In genomic region chr1:116390195-116390594, GRCh38 we compare ENCODE assay signal across 9 cellular contexts. TPM values are rescaled to one million over a fixed set of nuclear protein-coding genes. Genes with fewer than 3 reads are reported as not detected.
DNase-seq lines count a peak whose midpoint lies in the region; ATAC-seq and TF ChIP-seq lines count a peak whose summit lies in the region.
"Had no signal": no experiment of that assay in that cellular context is flagged by ENCODE, and none has a peak within 500 bp of the region (broad histone marks: within the 10 kb centered on the region; RNA-seq: fewer than 3 reads in every experiment).

No MANE protein-coding gene starts in this region.

- intact Hi-C loops in activated CD4-positive, alpha-beta memory T cell treated with anti-CD3 and anti-CD28 coated beads for 36 hours (cut with micrococcal nuclease): loop anchor here (1.0 kb wide), 1 partner anchor 12 kb away; no protein-coding TSS in a partner anchor
- intact Hi-C loops in Caco-2 (cut with micrococcal nuclease; ENCODE audit: unreplicated experiment): no loop called here

- BruUV-seq in Caco-2 (replicated peaks; lab: Mats Ljungman, UMichigan): no TSS peak

- H3K4me1 Mint-ChIP-seq in activated CD4-positive, alpha-beta memory T cell treated with anti-CD3 and anti-CD28 coated beads for 36 hours (ENCODE audit: low read depth): peaks cover 55% of the 10 kb centered on the region
- H3K4me1 Mint-ChIP-seq in Caco-2 (ENCODE audit: low read depth, unreplicated experiment): peaks cover 28% of the 10 kb centered on the region

- no peaks in the 10 kb centered on the region for H3K9me3 Mint-ChIP-seq in activated CD4-positive, alpha-beta memory T cell treated with anti-CD3 and anti-CD28 coated beads for 36 hours
- no peaks in the 10 kb centered on the region for H3K9me3 Mint-ChIP-seq in Caco-2 (ENCODE audit: unreplicated experiment)

- peaks cover 40% of the 10 kb centered on the region for H3K4me1 ChIP-seq in Caco-2

- no peaks in the 10 kb centered on the region for H3K27me3 Mint-ChIP-seq in activated CD4-positive, alpha-beta memory T cell treated with anti-CD3 and anti-CD28 coated beads for 36 hours
- H3K27me3 Mint-ChIP-seq in Caco-2 (ENCODE audit: insufficient read depth, unreplicated experiment): no peaks in the 10 kb centered on the region

- no peak overlapping the region for H3K4me3 ChIP-seq in Caco-2 (ENCODE audit: low read depth, low read length)

- H3K27me3 ChIP-seq in Caco-2 (replicated peaks; ENCODE audit: control insufficient read depth, insufficient read depth, low read length): no peaks in the 10 kb centered on the region

- CTCF ChIA-PET in activated CD4-positive, alpha-beta memory T cell treated with anti-CD3 and anti-CD28 coated beads for 36 hours (lab: Charles Lee): interaction anchor here (1.0 to 3.7 kb wide), 7 partner anchors 18 to 251 kb away, joined by 3 to 22 read pairs (median 3); no protein-coding TSS in a partner anchor
- CTCF ChIA-PET in Caco-2 (lab: Charles Lee): interaction anchor here (0.9 kb wide), 1 partner anchor 95 kb away, joined by 6 read pairs; no protein-coding TSS in a partner anchor

- H3K36me3 ChIP-seq in Caco-2 (ENCODE audit: control insufficient read depth, insufficient read depth, low read length): no peaks in the 10 kb centered on the region; the same call in none of the 2 replicates

- H3K36me3 Mint-ChIP-seq in activated CD4-positive, alpha-beta memory T cell treated with anti-CD3 and anti-CD28 coated beads for 36 hours: peaks cover 74% of the 10 kb centered on the region
- peaks cover 87% of the 10 kb centered on the region for H3K36me3 Mint-ChIP-seq in Caco-2 (ENCODE audit: insufficient read depth, unreplicated experiment)

- H3K9me3 ChIP-seq in Caco-2: no peaks in the 10 kb centered on the region

- ATAC-seq in GM19397 (IDR thresholded peaks at IDR 0.05; ENCODE audit: unreplicated experiment) (peak; percentile 55), HG02973 (IDR thresholded peaks at IDR 0.05; ENCODE audit: unreplicated experiment) (peak; percentile 90), HG03159 (IDR thresholded peaks at IDR 0.05; ENCODE audit: unreplicated experiment) (no peak)

- DNase-seq in activated CD4-positive, alpha-beta memory T cell treated with anti-CD3 and anti-CD28 coated beads for 36 hours: peak; percentile 80
- peak; percentile 32 to 41 for DNase-seq in stimulated activated CD4-positive, alpha-beta T cell treated with anti-CD3 and anti-CD28 coated beads, Interleukin-2, amount 100 ng/mL, for 24 hours
- DNase-seq in NCI-H2227 treated with DMSO at 0.1 percent for 48 hours (lab: John Stamatoyannopoulos, UW) (no peak), Caco-2 (no peak), NCI-H2029 treated with DMSO at 0.1 percent for 48 hours (lab: John Stamatoyannopoulos, UW) (no peak)
- DNase-seq: midbrain had no signal

- no peak for TF ChIP-seq CTCF in Caco-2 (IDR thresholded peaks at IDR 0.05; ENCODE audit: insufficient read depth in 1 of 2, low read depth in 1 of 2, low read length in 1 of 2, severe bottlenecking in 1 of 2, unreplicated experiment in 1 of 2)

- H3K4me3 Mint-ChIP-seq in activated CD4-positive, alpha-beta memory T cell treated with anti-CD3 and anti-CD28 coated beads for 36 hours: no peak overlapping the region
- no peak overlapping the region for H3K4me3 Mint-ChIP-seq in Caco-2 (ENCODE audit: unreplicated experiment)

- no peak overlapping the region for H3K27ac Mint-ChIP-seq in activated CD4-positive, alpha-beta memory T cell treated with anti-CD3 and anti-CD28 coated beads for 36 hours
- no peak overlapping the region for H3K27ac Mint-ChIP-seq in Caco-2 (ENCODE audit: unreplicated experiment)

- POLR2A ChIA-PET in activated CD4-positive, alpha-beta memory T cell treated with anti-CD3 and anti-CD28 coated beads for 36 hours (lab: Charles Lee): interaction anchor here (0.8 to 1.6 kb wide), 4 partner anchors 9 to 28 kb away, joined by 3 to 8 read pairs (median 4); partner anchors contain the start of gene ATP1A1
- POLR2A ChIA-PET in Caco-2 (lab: Charles Lee): no interaction called here

RNA-seq across cellular contexts. Expression of gene ATP1A1, which starts 17.2 kb away (rescaled TPM):
- 100 to 1,000 TPM; 253 to 258 TPM for total RNA-seq in activated CD4-positive, alpha-beta memory T cell treated with anti-CD3 and anti-CD28 coated beads for 36 hours
- 479 and 508 TPM in 2 replicates for total RNA-seq in Caco-2 (2022)

Comparison
In these comparisons a context has a peak if more than half of its experiments do, and no peak if none do; other contexts are left out.
1. DNase-seq: peak in activated CD4-positive, alpha-beta memory T cell treated with anti-CD3 and anti-CD28 coated beads for 36 hours (single experiment) and stimulated activated CD4-positive, alpha-beta T cell treated with anti-CD3 and anti-CD28 coated beads, Interleukin-2, amount 100 ng/mL, for 24 hours (2 of 2); none in NCI-H2227 treated with DMSO at 0.1 percent for 48 hours (single experiment), Caco-2 (0 of 2) and NCI-H2029 treated with DMSO at 0.1 percent for 48 hours (single experiment).